9 cellular contexts compared by ENCODE assay signal in genomic region chr12:123251403-123252076, GRCh38. TPM values are rescaled to one million over a fixed set of nuclear protein-coding genes. Genes with fewer than 3 reads are reported as not detected.
DNase-seq lines count a peak whose midpoint lies in the region; ATAC-seq and TF ChIP-seq lines count a peak whose summit lies in the region.
"Had no signal": no experiment of that assay in that cellular context is flagged by ENCODE, and none has a peak within 500 bp of the region (broad histone marks: within the 10 kb centered on the region; RNA-seq: fewer than 3 reads in every experiment).

No MANE protein-coding gene starts in this region.

- DNase-seq in T-helper 17 cell (no peak), retina (no peak), glutamatergic neuron (no peak), aorta (no peak), SKM-1 treated with dmso at 0.1 percent for 144 hours (lab: John Stamatoyannopoulos, UW; ENCODE audit: unreplicated experiment) (no peak)
- DNase-seq: T1000 had no signal

- no peaks in the 10 kb centered on the region for H3K27me3 Mint-ChIP-seq in T-helper 17 cell
- peaks cover 6% of the 10 kb centered on the region for H3K27me3 Mint-ChIP-seq in glutamatergic neuron (ENCODE audit: unreplicated experiment)

- peaks cover 4% of the 10 kb centered on the region for H3K9me3 Mint-ChIP-seq in glutamatergic neuron (ENCODE audit: unreplicated experiment)

- H3K27ac Mint-ChIP-seq in T-helper 17 cell (peak overlapping the region; percentile 79), glutamatergic neuron (ENCODE audit: unreplicated experiment) (no peak overlapping the region)

- H3K4me3 Mint-ChIP-seq in T-helper 17 cell = no peak overlapping the region
- H3K4me3 Mint-ChIP-seq in glutamatergic neuron (ENCODE audit: unreplicated experiment) = no peak overlapping the region

- intact Hi-C loops in aorta (cut with DNase I) = no loop called here

- H3K4me1 Mint-ChIP-seq in T-helper 17 cell (peaks cover 38% of the 10 kb centered on the region), glutamatergic neuron (ENCODE audit: low read depth, unreplicated experiment) (peaks cover 9% of the 10 kb centered on the region)

- TF ChIP-seq CTCF in HEK293 (tag by site-specific recombination; IDR thresholded peaks at IDR 0.05) (no peak), glutamatergic neuron (IDR thresholded peaks at IDR 0.05; ENCODE audit: partially characterized antibody, unreplicated experiment) (no peak)

- peak overlapping the region; percentile 7; the same call in 1 of the 2 replicates for H3K27ac ChIP-seq in HEK293 (ENCODE audit: extremely low read depth, low read depth, low read length)
- H3K27ac ChIP-seq in skin epidermis = peak overlapping the region; percentile 30 to 87 (median 75)
- no peak overlapping the region for H3K27ac ChIP-seq in aorta (ENCODE audit: low read depth in 1 of 2, low read length in 2 of 2)

- 85 to 92% methylated on average over 8 of the region's 8 CpGs for WGBS in aorta, 2 donors

- ATAC-seq in T-helper 17 cell (no peak), esophagus mucosa (peak; percentile 12), aorta (ENCODE audit: low FRiP score) (no peak)

- H3K4me1 ChIP-seq in HEK293 (ENCODE audit: control insufficient read depth, insufficient read depth, low read length) (no peaks in the 10 kb centered on the region), aorta (ENCODE audit: control insufficient read depth in 1 of 2, insufficient read depth in 2 of 2, low read length in 2 of 2) (no peaks in the 10 kb centered on the region)

- H3K36me3 ChIP-seq in HEK293 (ENCODE audit: control insufficient read depth in 2 of 2, insufficient read depth in 1 of 2, low read length in 2 of 2) (peaks cover 16 to 46% of the 10 kb centered on the region in 2 experiments), aorta (ENCODE audit: control insufficient read depth in 1 of 2, insufficient read depth in 2 of 2, low read length in 1 of 2) (no peaks in the 10 kb centered on the region)

- POLR2A ChIA-PET in HEK293 (lab: Yijun Ruan, JAX) = interaction anchor here (1.2 to 5.7 kb wide), 3 partner anchors 10 to 18 kb away, joined by 4 to 56 read pairs (median 5); partner anchors contain the start of genes MPHOSPH9 and MTRFR

- no peaks in the 10 kb centered on the region for H3K9me3 ChIP-seq in HEK293 (ENCODE audit: control insufficient read depth, insufficient read depth, low read depth, low read length)
- H3K9me3 ChIP-seq in T-helper 17 cell (ENCODE audit: control insufficient read depth, low read length, poor library complexity, severe bottlenecking) = no peaks in the 10 kb centered on the region
- H3K9me3 ChIP-seq in aorta (ENCODE audit: control insufficient read depth, low read length) = no peaks in the 10 kb centered on the region

- H3K27me3 ChIP-seq in aorta (ENCODE audit: control insufficient read depth in 1 of 2, insufficient read depth in 2 of 2, low read length in 1 of 2) = no peaks in the 10 kb centered on the region

- CTCF ChIA-PET in HEK293 (lab: Yijun Ruan, JAX) = interaction anchor here (1.4 to 2.0 kb wide), 2 partner anchors 13 to 18 kb away, joined by 6 to 12 read pairs; partner anchors contain the start of genes MPHOSPH9 and MTRFR

- H3K4me3 ChIP-seq in HEK293 (ENCODE audit: low read depth, low read length) = no peak overlapping the region
- H3K4me3 ChIP-seq in skin epidermis = no peak overlapping the region
- no peak overlapping the region for H3K4me3 ChIP-seq in aorta (ENCODE audit: low read length in 2 of 2)

- H3K36me3 Mint-ChIP-seq in T-helper 17 cell (ENCODE audit: low read depth) (peaks cover 6% of the 10 kb centered on the region), glutamatergic neuron (ENCODE audit: unreplicated experiment) (peaks cover 31% of the 10 kb centered on the region)

TF ChIP-seq in HEK293, 187 proteins besides CTCF, POLR2A, EP300 and RAD21:
- no peak for TF ChIP-seq ZNF514 (tag by site-specific recombination; IDR thresholded peaks at IDR 0.05)
- TF ChIP-seq ZNF174 (tag by site-specific recombination; IDR thresholded peaks at IDR 0.05) = no peak
- TF ChIP-seq ZBTB6 (tag by site-specific recombination; IDR thresholded peaks at IDR 0.05) = no peak
- TF ChIP-seq ZNF184 (tag by site-specific recombination; IDR thresholded peaks at IDR 0.05) = no peak
- TF ChIP-seq, protein P1, sequence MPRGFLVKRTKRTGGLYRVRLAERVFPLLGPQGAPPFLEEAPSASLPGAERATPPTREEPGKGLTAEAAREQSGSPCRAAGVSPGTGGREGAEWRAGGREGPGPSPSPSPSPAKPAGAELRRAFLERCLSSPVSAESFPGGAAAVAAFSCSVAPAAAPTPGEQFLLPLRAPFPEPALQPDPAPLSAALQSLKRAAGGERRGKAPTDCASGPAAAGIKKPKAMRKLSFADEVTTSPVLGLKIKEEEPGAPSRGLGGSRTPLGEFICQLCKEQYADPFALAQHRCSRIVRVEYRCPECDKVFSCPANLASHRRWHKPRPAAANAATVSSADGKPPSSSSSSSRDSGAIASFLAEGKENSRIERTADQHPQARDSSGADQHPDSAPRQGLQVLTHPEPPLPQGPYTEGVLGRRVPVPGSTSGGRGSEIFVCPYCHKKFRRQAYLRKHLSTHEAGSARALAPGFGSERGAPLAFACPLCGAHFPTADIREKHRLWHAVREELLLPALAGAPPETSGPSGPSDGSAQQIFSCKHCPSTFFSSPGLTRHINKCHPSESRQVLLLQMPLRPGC (tag by site-specific recombination; IDR thresholded peaks at IDR 0.05) = no peak
- TF ChIP-seq ZNF433 (tag by site-specific recombination; IDR thresholded peaks at IDR 0.05; ENCODE audit: low read depth) = no peak
- TF ChIP-seq ZNF629 (tag by site-specific recombination; IDR thresholded peaks at IDR 0.05) = no peak
- TF ChIP-seq YY1 (tag by site-specific recombination; IDR thresholded peaks at IDR 0.05) = no peak
- no peak for TF ChIP-seq ZBTB17 (tag by site-specific recombination; IDR thresholded peaks at IDR 0.05)
- no peak for TF ChIP-seq ZFP3 (tag by site-specific recombination; IDR thresholded peaks at IDR 0.05; ENCODE audit: low read depth)
- TF ChIP-seq HOXA7 (CRISPR knock-in tag; IDR thresholded peaks at IDR 0.05; ENCODE audit: borderline replicate concordance) = no peak
- no peak for TF ChIP-seq ZNF112 (tag by site-specific recombination; IDR thresholded peaks at IDR 0.05)
- TF ChIP-seq SP7 (tag by site-specific recombination; IDR thresholded peaks at IDR 0.05) = no peak

RNA-seq across cellular contexts. Expression of gene MTRFR, which starts 18.3 kb away (rescaled TPM):
- total RNA-seq in T-helper 17 cell (10 to 100 TPM; 23.2 to 24.5 TPM), esophagus mucosa (7.7 TPM), glutamatergic neuron (ENCODE audit: unreplicated experiment) (11.1 TPM), aorta (10 to 100 TPM in 1 of 2 donors, 1 to 10 TPM in 1; 8.6 to 12.1 TPM)
- 10 to 100 TPM in 1 of 2 donors, 1 to 10 TPM in 1; 4.3 to 11.4 TPM for polyA plus RNA-seq in aorta

RNA-seq across cellular contexts. Expression of gene MPHOSPH9, which starts 18.6 kb away (rescaled TPM):
- 10 to 100 TPM; 57.7 to 68.3 TPM for total RNA-seq in T-helper 17 cell
- total RNA-seq in esophagus mucosa = 13.0 TPM
- 38.4 TPM for total RNA-seq in glutamatergic neuron (ENCODE audit: unreplicated experiment)
- 10 to 100 TPM; 13.4 to 25.1 TPM for total RNA-seq in aorta
- 1 to 10 TPM; 2.0 to 5.2 TPM for polyA plus RNA-seq in aorta

RNA-seq across cellular contexts. Expression of gene CDK2AP1, which starts 20.1 kb away (rescaled TPM):
- 10 to 100 TPM in 1 of 2 donors, 1 to 10 TPM in 1; 6.3 to 21.4 TPM for total RNA-seq in T-helper 17 cell
- 109 TPM for total RNA-seq in esophagus mucosa
- total RNA-seq in glutamatergic neuron (ENCODE audit: unreplicated experiment) = 135 TPM
- 100 to 1,000 TPM; 111 TPM for total RNA-seq in aorta
- 100 to 1,000 TPM; 120 to 283 TPM for polyA plus RNA-seq in aorta

Comparison
In these comparisons a context has a peak if more than half of its experiments do, and no peak if none do; other contexts are left out.
1. H3K27ac ChIP-seq: peak in HEK293 (single experiment) and skin epidermis (21 of 21); none in aorta (0 of 2).